ENCODE assay signal across 8 cellular contexts in genomic region chr2:98757904-98758421, GRCh38. TPM values are rescaled to one million over a fixed set of nuclear protein-coding genes. Genes with fewer than 3 reads are reported as not detected.
DNase-seq lines count a peak whose midpoint lies in the region; ATAC-seq and TF ChIP-seq lines count a peak whose summit lies in the region.

No MANE protein-coding gene starts in this region.

- H3K27me3 ChIP-seq in body of pancreas (no peaks in the 10 kb centered on the region), stomach (no peaks in the 10 kb centered on the region)

- WGBS in body of pancreas, 2 donors: 5 to 15% methylated on average over 9 of the region's 9 CpGs
- WGBS in stomach, 5 donors: 9 to 28% (median 13%) methylated on average over 9 of the region's 9 CpGs

- H3K27ac Mint-ChIP-seq in CD14-positive monocyte: peak overlapping the region; percentile 76 to 95 (median 91)

- H3K27ac ChIP-seq in body of pancreas (peak overlapping the region; percentile 1 to 77 (median 48)), stomach (peak overlapping the region; percentile 9 to 81 (median 65))

- intact Hi-C loops in CD14-positive monocyte (cut with micrococcal nuclease): no loop called here
- intact Hi-C loops in body of pancreas (cut with DNase I): loop anchor here (10.0 kb wide), 1 partner anchor 67 kb away; no protein-coding TSS in a partner anchor
- intact Hi-C loops in left colon (cut with DNase I, micrococcal nuclease): no loop called here
- intact Hi-C loops in stomach (cut with DNase I; ENCODE audit: low total_unique reads): no loop called here

- H3K9me3 Mint-ChIP-seq in CD14-positive monocyte: peaks cover 0 to 2% (median 0%) of the 10 kb centered on the region in 7 donors

- H3K4me3 ChIP-seq in body of pancreas (no peak overlapping the region), stomach (peak overlapping the region in 2 of 4 donors; percentile 10 to 25)

- peak overlapping the region; percentile 37 to 78 for H3K4me3 Mint-ChIP-seq in CD14-positive monocyte

- no peaks in the 10 kb centered on the region for H3K36me3 ChIP-seq in body of pancreas (replicated peaks in 1 of 2; ENCODE audit: insufficient read depth in 1 of 2, low read depth in 2 of 2)
- no peaks in the 10 kb centered on the region for H3K36me3 ChIP-seq in stomach

- TF ChIP-seq CTCF in CD14-positive monocyte (IDR thresholded peaks at IDR 0.05) (no peak), body of pancreas (IDR thresholded peaks at IDR 0.05) (peak in 1 of 7 experiments; percentile 13), stomach (IDR thresholded peaks at IDR 0.05) (no peak)

- no peak for TF ChIP-seq POLR2A in body of pancreas (IDR thresholded peaks at IDR 0.05)
- TF ChIP-seq POLR2A in stomach (IDR thresholded peaks at IDR 0.05): no peak

- TF ChIP-seq EP300 in stomach (IDR thresholded peaks at IDR 0.05): no peak

- POLR2A ChIA-PET in HEK293T (lab: Yijun Ruan, JAX): interaction anchor here (0.7 kb wide), 1 partner anchor 14 kb away, joined by 3 read pairs; no protein-coding TSS in a partner anchor

- peak; percentile 84 for DNase-seq in CD14-positive monocyte (ENCODE audit: low spot score)
- DNase-seq in SKM-1 treated with dmso at 0.1 percent for 144 hours (lab: John Stamatoyannopoulos, UW; ENCODE audit: unreplicated experiment): peak; percentile 96
- DNase-seq in body of pancreas: peak; percentile 60 to 88 (median 74)
- peak; percentile 63 to 76 for DNase-seq in left colon
- peak; percentile 70 for DNase-seq in stomach
- DNase-seq in HEK293T (ENCODE audit: extremely low spot score): no peak

- no peaks in the 10 kb centered on the region for H3K9me3 ChIP-seq in body of pancreas
- H3K9me3 ChIP-seq in stomach: no peaks in the 10 kb centered on the region

- H3K4me1 ChIP-seq in body of pancreas: peaks cover 25% of the 10 kb centered on the region
- peaks cover 10 to 26% (median 17%) of the 10 kb centered on the region in 4 donors for H3K4me1 ChIP-seq in stomach

- H3K27me3 Mint-ChIP-seq in CD14-positive monocyte (ENCODE audit: low read depth in 3 of 3): peaks cover 0 to 2% (median 0%) of the 10 kb centered on the region in 3 donors

- CTCF ChIA-PET in HEK293T (lab: Yijun Ruan, JAX): no interaction called here

- ATAC-seq in GM19372 (IDR thresholded peaks at IDR 0.05; ENCODE audit: low read depth, unreplicated experiment): peak; percentile 74
- ATAC-seq in HG03521 (IDR thresholded peaks at IDR 0.05; ENCODE audit: unreplicated experiment): peak; percentile 69
- ATAC-seq in body of pancreas: peak; percentile 87
- peak; percentile 93 for ATAC-seq in left colon

- H3K36me3 Mint-ChIP-seq in CD14-positive monocyte: no peaks in the 10 kb centered on the region

- H3K4me1 Mint-ChIP-seq in CD14-positive monocyte: peaks cover 72% of the 10 kb centered on the region

TF ChIP-seq in HEK293T, 16 proteins besides CTCF, POLR2A, EP300 and RAD21:
- no peak for TF ChIP-seq ELF4 (IDR thresholded peaks at IDR 0.05)
- TF ChIP-seq CTBP1 (IDR thresholded peaks at IDR 0.05; ENCODE audit: borderline replicate concordance): no peak
- TF ChIP-seq BHLHE40 (IDR thresholded peaks at IDR 0.05; ENCODE audit: borderline replicate concordance): no peak
- TF ChIP-seq L3MBTL2 (conservative IDR thresholded peaks at IDR 0.05): no peak
- TF ChIP-seq, protein P1, sequence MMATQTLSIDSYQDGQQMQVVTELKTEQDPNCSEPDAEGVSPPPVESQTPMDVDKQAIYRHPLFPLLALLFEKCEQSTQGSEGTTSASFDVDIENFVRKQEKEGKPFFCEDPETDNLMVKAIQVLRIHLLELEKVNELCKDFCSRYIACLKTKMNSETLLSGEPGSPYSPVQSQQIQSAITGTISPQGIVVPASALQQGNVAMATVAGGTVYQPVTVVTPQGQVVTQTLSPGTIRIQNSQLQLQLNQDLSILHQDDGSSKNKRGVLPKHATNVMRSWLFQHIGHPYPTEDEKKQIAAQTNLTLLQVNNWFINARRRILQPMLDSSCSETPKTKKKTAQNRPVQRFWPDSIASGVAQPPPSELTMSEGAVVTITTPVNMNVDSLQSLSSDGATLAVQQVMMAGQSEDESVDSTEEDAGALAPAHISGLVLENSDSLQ (IDR thresholded peaks at IDR 0.05): no peak
- no peak for TF ChIP-seq SUZ12 (IDR thresholded peaks at IDR 0.05)
- no peak for TF ChIP-seq LEF1 (IDR thresholded peaks at IDR 0.05; ENCODE audit: borderline replicate concordance)
- TF ChIP-seq FOXA1 (IDR thresholded peaks at IDR 0.05): no peak
- TF ChIP-seq TARDBP (IDR thresholded peaks at IDR 0.05): no peak
- TF ChIP-seq ZNF384 (IDR thresholded peaks at IDR 0.05): no peak
- TF ChIP-seq HDGF (IDR thresholded peaks at IDR 0.05; ENCODE audit: borderline replicate concordance): no peak
- TF ChIP-seq ARNT (IDR thresholded peaks at IDR 0.05): no peak

RNA-seq across cellular contexts. Expression of gene MGAT4A, which starts 27.0 kb away (rescaled TPM):
- 10 to 100 TPM; 35.1 to 35.9 TPM for polyA plus RNA-seq in CD14-positive monocyte
- total RNA-seq in body of pancreas: 10 to 100 TPM; 40.5 to 72.4 TPM
- total RNA-seq in left colon: 100 to 1,000 TPM; 115 to 154 TPM
- total RNA-seq in stomach: 10 to 100 TPM in 4 of 5 donors, 1 to 10 TPM in 1; 7.6 to 81.1 (median 37.5) TPM
- polyA plus RNA-seq in stomach: 1 to 10 TPM; 4.8 to 7.4 (median 6.0) TPM
